20 cellular contexts compared by ENCODE assay signal in genomic region chr17:11899494-11899893, GRCh38.
DNase-seq lines count a peak whose midpoint lies in the region; ATAC-seq and TF ChIP-seq lines count a peak whose summit lies in the region.
"Had no signal": no experiment of that assay in that cellular context is flagged by ENCODE, and none has a peak within 500 bp of the region (broad histone marks: within the 10 kb centered on the region; RNA-seq: fewer than 3 reads in every experiment).

No MANE protein-coding gene starts in this region.

- peak; percentile 32; the same call in 1 of the 2 replicates for TF ChIP-seq CTCF in WERI-Rb-1 (IDR thresholded peaks at IDR 0.05; ENCODE audit: low read depth, low read length)

- H3K27me3 ChIP-seq in WERI-Rb-1 (ENCODE audit: insufficient read depth, low read depth, severe bottlenecking) (no peaks in the 10 kb centered on the region), iPS-20b (ENCODE audit: insufficient read depth, low read length) (no peaks in the 10 kb centered on the region)
- H3K27me3 ChIP-seq: ascending aorta; BLaER1 treated with 17β-estradiol and CSF1 and Interleukin-3, amounts not matched to agents 10 nM and 100 nM; upper lobe of left lung had no signal

- peak; percentile 13 for DNase-seq in NCI-H1105 treated with DMSO at 0.1 percent for 48 hours (lab: John Stamatoyannopoulos, UW)
- DNase-seq in NCI-H1105 (lab: John Stamatoyannopoulos, UW): no peak
- DNase-seq in WERI-Rb-1: peak; percentile 67
- DNase-seq in superior temporal gyrus (ENCODE audit: extremely low spot score): peak; percentile 24
- no peak for DNase-seq in activated T-cell treated with anti-CD3 and anti-CD28 coated beads, Interleukin-2, amount 50 U/mL, for 48 hours
- DNase-seq: activated naive CD4-positive, alpha-beta T cell treated with Interleukin-2 at 50 U/mL for 16 hours; DMS153; mammary epithelial cell; NCI-H1694 treated with DMSO at 0.1 percent for 48 hours; NCI-H510A; stimulated activated naive CD4-positive, alpha-beta T cell treated with Interleukin-2 at 50 U/mL for 16 hours; upper lobe of left lung had no signal

- H3K4me1 ChIP-seq in iPS-20b (ENCODE audit: insufficient read depth, low read length): peaks cover 8% of the 10 kb centered on the region; the same call in 1 of the 2 replicates
- H3K4me1 ChIP-seq: ascending aorta, upper lobe of left lung had no signal

- H3K4me3 ChIP-seq in WERI-Rb-1 (ENCODE audit: low read depth, low read length) (no peak overlapping the region), iPS-20b (ENCODE audit: low read length) (peak overlapping the region; percentile 17; the same call in 1 of the 2 replicates)
- H3K4me3 ChIP-seq: ascending aorta; BLaER1 treated with 17β-estradiol and CSF1 and Interleukin-3, amounts not matched to agents 10 nM and 100 nM; upper lobe of left lung had no signal

- H3K27ac ChIP-seq in WERI-Rb-1: no peak overlapping the region
- no peak overlapping the region for H3K27ac ChIP-seq in iPS-20b (ENCODE audit: low read length)
- H3K27ac ChIP-seq: 22Rv1; ascending aorta; BLaER1 treated with 17β-estradiol and CSF1 and Interleukin-3, amounts not matched to agents 10 nM and 100 nM; epithelial cell of prostate; upper lobe of left lung had no signal

- H3K9me3 ChIP-seq in WERI-Rb-1 (ENCODE audit: severe bottlenecking): peaks cover 2% of the 10 kb centered on the region
- H3K9me3 ChIP-seq in iPS-20b (ENCODE audit: insufficient read depth, low read depth, low read length): no peaks in the 10 kb centered on the region
- H3K9me3 ChIP-seq: ascending aorta; BLaER1 treated with 17β-estradiol and CSF1 and Interleukin-3, amounts not matched to agents 10 nM and 100 nM; upper lobe of left lung had no signal

- H3K9ac ChIP-seq in iPS-20b (ENCODE audit: low read depth, low read length): no peak overlapping the region
- H3K9ac ChIP-seq: BLaER1 treated with 17β-estradiol and CSF1 and Interleukin-3, amounts not matched to agents 10 nM and 100 nM had no signal

- H3K36me3 ChIP-seq in WERI-Rb-1 (no peaks in the 10 kb centered on the region), iPS-20b (ENCODE audit: insufficient read depth, low read depth, low read length) (no peaks in the 10 kb centered on the region)
- H3K36me3 ChIP-seq: ascending aorta; BLaER1 treated with 17β-estradiol and CSF1 and Interleukin-3, amounts not matched to agents 10 nM and 100 nM; upper lobe of left lung had no signal

- ATAC-seq in HG03108 (IDR thresholded peaks at IDR 0.05; ENCODE audit: unreplicated experiment) (no peak), HG02610 (IDR thresholded peaks at IDR 0.05; ENCODE audit: unreplicated experiment) (no peak)
- ATAC-seq: natural killer cell treated with Interleukin-12 subunit alpha and Interleukin-12 subunit beta and Interleukin-15 and Interleukin-18, amount 100 ng/mL, for 72 hours had no signal

Comparison
In these comparisons a context has a peak if more than half of its experiments do, and no peak if none do; other contexts are left out.
1. DNase-seq: peak in NCI-H1105 treated with DMSO at 0.1 percent for 48 hours (single experiment), WERI-Rb-1 (single experiment) and superior temporal gyrus (single experiment); none in NCI-H1105 (single experiment) and activated T-cell treated with anti-CD3 and anti-CD28 coated beads, Interleukin-2, amount 50 U/mL, for 48 hours (0 of 2).